In the genomic region with DNA sequence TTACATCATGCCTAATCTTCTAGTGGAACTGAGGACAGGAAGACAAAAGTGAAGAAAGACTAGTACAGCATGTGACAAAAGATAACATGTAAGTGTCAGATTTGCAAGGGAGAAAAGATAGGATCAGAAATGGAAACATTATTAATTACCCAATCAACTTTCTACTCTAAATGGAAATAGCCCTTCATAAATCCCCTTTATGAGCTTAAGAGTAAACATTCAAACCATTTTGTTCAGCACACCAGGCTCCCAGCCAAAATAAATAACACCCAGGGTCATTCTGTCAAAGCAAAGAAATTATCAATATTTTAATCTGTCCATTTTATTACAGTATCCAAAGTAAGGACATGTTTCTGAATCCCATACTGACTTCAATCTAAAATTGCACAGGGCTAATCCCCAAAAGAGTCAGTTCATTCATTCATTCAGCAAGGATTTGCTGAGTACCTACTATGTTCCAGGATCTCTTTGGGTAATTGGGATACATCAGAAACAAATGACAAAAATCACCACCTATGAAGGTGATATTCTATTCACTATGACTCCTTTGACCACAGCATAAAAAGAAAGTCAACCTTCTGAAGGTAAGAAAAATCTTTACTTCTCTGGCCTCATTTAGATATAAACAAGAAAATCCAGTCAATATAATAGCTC, we compare ENCODE assay signal across 1 cellular context.
A peak's percentile ranks its signal among the peaks of the same experiment; 100 is the strongest.
TF ChIP-seq lines count a peak whose summit lies in the region.

No MANE protein-coding gene starts in this region.

TF ChIP-seq in HEK293, 187 proteins besides CTCF, POLR2A, EP300 and RAD21 (continued from another document and continues in another):
- no peak for TF ChIP-seq ZNF610 (tag by site-specific recombination; IDR thresholded peaks at IDR 0.05; ENCODE audit: borderline replicate concordance)
- TF ChIP-seq ZNF776 (tag by site-specific recombination; IDR thresholded peaks at IDR 0.05; ENCODE audit: borderline replicate concordance), result no peak
- TF ChIP-seq ZNF426 (tag by site-specific recombination; IDR thresholded peaks at IDR 0.05), result no peak
- TF ChIP-seq ZNF624 (tag by site-specific recombination; IDR thresholded peaks at IDR 0.05), result no peak
- TF ChIP-seq ZNF138 (tag by site-specific recombination; IDR thresholded peaks at IDR 0.05; ENCODE audit: borderline replicate concordance), result no peak
- no peak for TF ChIP-seq ZNF791 (tag by site-specific recombination; IDR thresholded peaks at IDR 0.05)
- no peak for TF ChIP-seq ZNF341 (tag by site-specific recombination; IDR thresholded peaks at IDR 0.05; ENCODE audit: low read depth)
- no peak for TF ChIP-seq ZNF335 (tag by site-specific recombination; conservative IDR thresholded peaks at IDR 0.05)
- peak; percentile 89; the same call in 1 of the 2 replicates for TF ChIP-seq ZNF24 (tag by site-specific recombination; IDR thresholded peaks at IDR 0.05)
- TF ChIP-seq ZBTB17 (tag by site-specific recombination; IDR thresholded peaks at IDR 0.05), result peak; percentile 74; the same call in 1 of the 2 replicates
- TF ChIP-seq ZNF830 (tag by site-specific recombination; IDR thresholded peaks at IDR 0.05; ENCODE audit: low read depth), result no peak
- TF ChIP-seq, protein P1, sequence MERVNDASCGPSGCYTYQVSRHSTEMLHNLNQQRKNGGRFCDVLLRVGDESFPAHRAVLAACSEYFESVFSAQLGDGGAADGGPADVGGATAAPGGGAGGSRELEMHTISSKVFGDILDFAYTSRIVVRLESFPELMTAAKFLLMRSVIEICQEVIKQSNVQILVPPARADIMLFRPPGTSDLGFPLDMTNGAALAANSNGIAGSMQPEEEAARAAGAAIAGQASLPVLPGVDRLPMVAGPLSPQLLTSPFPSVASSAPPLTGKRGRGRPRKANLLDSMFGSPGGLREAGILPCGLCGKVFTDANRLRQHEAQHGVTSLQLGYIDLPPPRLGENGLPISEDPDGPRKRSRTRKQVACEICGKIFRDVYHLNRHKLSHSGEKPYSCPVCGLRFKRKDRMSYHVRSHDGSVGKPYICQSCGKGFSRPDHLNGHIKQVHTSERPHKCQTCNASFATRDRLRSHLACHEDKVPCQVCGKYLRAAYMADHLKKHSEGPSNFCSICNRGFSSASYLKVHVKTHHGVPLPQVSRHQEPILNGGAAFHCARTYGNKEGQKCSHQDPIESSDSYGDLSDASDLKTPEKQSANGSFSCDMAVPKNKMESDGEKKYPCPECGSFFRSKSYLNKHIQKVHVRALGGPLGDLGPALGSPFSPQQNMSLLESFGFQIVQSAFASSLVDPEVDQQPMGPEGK (tag by site-specific recombination; IDR thresholded peaks at IDR 0.05), result peak; percentile 19; the same call in 1 of the 2 replicates
- TF ChIP-seq, protein P2, sequence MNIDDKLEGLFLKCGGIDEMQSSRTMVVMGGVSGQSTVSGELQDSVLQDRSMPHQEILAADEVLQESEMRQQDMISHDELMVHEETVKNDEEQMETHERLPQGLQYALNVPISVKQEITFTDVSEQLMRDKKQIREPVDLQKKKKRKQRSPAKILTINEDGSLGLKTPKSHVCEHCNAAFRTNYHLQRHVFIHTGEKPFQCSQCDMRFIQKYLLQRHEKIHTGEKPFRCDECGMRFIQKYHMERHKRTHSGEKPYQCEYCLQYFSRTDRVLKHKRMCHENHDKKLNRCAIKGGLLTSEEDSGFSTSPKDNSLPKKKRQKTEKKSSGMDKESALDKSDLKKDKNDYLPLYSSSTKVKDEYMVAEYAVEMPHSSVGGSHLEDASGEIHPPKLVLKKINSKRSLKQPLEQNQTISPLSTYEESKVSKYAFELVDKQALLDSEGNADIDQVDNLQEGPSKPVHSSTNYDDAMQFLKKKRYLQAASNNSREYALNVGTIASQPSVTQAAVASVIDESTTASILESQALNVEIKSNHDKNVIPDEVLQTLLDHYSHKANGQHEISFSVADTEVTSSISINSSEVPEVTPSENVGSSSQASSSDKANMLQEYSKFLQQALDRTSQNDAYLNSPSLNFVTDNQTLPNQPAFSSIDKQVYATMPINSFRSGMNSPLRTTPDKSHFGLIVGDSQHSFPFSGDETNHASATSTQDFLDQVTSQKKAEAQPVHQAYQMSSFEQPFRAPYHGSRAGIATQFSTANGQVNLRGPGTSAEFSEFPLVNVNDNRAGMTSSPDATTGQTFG (tag by site-specific recombination; IDR thresholded peaks at IDR 0.05; ENCODE audit: borderline replicate concordance), result no peak
- TF ChIP-seq KLF8 (tag by site-specific recombination; IDR thresholded peaks at IDR 0.05), result no peak
- TF ChIP-seq, protein P3, sequence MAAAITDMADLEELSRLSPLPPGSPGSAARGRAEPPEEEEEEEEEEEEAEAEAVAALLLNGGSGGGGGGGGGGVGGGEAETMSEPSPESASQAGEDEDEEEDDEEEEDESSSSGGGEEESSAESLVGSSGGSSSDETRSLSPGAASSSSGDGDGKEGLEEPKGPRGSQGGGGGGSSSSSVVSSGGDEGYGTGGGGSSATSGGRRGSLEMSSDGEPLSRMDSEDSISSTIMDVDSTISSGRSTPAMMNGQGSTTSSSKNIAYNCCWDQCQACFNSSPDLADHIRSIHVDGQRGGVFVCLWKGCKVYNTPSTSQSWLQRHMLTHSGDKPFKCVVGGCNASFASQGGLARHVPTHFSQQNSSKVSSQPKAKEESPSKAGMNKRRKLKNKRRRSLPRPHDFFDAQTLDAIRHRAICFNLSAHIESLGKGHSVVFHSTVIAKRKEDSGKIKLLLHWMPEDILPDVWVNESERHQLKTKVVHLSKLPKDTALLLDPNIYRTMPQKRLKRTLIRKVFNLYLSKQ (tag by site-specific recombination; IDR thresholded peaks at IDR 0.05; ENCODE audit: borderline replicate concordance), result no peak
- TF ChIP-seq BCL11A (tag by site-specific recombination; IDR thresholded peaks at IDR 0.05; ENCODE audit: low read depth), result peak; percentile 32; the same call in 1 of the 2 replicates
- no peak for TF ChIP-seq ZNF521 (tag by site-specific recombination; IDR thresholded peaks at IDR 0.05)
- no peak for TF ChIP-seq ZNF37A (tag by site-specific recombination; IDR thresholded peaks at IDR 0.05)
- peak; percentile 75 for TF ChIP-seq WT1 (tag by site-specific recombination; IDR thresholded peaks at IDR 0.05)
- no peak for TF ChIP-seq TRIM28 (IDR thresholded peaks at IDR 0.05; ENCODE audit: borderline replicate concordance, low read length)
- TF ChIP-seq, protein P4, sequence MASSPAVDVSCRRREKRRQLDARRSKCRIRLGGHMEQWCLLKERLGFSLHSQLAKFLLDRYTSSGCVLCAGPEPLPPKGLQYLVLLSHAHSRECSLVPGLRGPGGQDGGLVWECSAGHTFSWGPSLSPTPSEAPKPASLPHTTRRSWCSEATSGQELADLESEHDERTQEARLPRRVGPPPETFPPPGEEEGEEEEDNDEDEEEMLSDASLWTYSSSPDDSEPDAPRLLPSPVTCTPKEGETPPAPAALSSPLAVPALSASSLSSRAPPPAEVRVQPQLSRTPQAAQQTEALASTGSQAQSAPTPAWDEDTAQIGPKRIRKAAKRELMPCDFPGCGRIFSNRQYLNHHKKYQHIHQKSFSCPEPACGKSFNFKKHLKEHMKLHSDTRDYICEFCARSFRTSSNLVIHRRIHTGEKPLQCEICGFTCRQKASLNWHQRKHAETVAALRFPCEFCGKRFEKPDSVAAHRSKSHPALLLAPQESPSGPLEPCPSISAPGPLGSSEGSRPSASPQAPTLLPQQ (tag by site-specific recombination; IDR thresholded peaks at IDR 0.05), result no peak
- no peak for TF ChIP-seq ZNF747 (tag by site-specific recombination; IDR thresholded peaks at IDR 0.05)
- TF ChIP-seq ZNF596 (tag by site-specific recombination; IDR thresholded peaks at IDR 0.05), result 0 out of 2 replicates have a peak, but pooled peaks have one; percentile 37
- peak; percentile 65 for TF ChIP-seq KLF10 (tag by site-specific recombination; IDR thresholded peaks at IDR 0.05)
- no peak for TF ChIP-seq ZNF202 (tag by site-specific recombination; IDR thresholded peaks at IDR 0.05; ENCODE audit: borderline replicate concordance)
- TF ChIP-seq FEZF1 (tag by site-specific recombination; IDR thresholded peaks at IDR 0.05), result peak; percentile 89
- TF ChIP-seq, protein P5, sequence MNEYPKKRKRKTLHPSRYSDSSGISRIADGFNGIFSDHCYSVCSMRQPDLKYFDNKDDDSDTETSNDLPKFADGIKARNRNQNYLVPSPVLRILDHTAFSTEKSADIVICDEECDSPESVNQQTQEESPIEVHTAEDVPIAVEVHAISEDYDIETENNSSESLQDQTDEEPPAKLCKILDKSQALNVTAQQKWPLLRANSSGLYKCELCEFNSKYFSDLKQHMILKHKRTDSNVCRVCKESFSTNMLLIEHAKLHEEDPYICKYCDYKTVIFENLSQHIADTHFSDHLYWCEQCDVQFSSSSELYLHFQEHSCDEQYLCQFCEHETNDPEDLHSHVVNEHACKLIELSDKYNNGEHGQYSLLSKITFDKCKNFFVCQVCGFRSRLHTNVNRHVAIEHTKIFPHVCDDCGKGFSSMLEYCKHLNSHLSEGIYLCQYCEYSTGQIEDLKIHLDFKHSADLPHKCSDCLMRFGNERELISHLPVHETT (tag by site-specific recombination; IDR thresholded peaks at IDR 0.05), result no peak
- no peak for TF ChIP-seq KLF9 (tag by site-specific recombination; IDR thresholded peaks at IDR 0.05; ENCODE audit: low read depth)
- TF ChIP-seq, protein P6, sequence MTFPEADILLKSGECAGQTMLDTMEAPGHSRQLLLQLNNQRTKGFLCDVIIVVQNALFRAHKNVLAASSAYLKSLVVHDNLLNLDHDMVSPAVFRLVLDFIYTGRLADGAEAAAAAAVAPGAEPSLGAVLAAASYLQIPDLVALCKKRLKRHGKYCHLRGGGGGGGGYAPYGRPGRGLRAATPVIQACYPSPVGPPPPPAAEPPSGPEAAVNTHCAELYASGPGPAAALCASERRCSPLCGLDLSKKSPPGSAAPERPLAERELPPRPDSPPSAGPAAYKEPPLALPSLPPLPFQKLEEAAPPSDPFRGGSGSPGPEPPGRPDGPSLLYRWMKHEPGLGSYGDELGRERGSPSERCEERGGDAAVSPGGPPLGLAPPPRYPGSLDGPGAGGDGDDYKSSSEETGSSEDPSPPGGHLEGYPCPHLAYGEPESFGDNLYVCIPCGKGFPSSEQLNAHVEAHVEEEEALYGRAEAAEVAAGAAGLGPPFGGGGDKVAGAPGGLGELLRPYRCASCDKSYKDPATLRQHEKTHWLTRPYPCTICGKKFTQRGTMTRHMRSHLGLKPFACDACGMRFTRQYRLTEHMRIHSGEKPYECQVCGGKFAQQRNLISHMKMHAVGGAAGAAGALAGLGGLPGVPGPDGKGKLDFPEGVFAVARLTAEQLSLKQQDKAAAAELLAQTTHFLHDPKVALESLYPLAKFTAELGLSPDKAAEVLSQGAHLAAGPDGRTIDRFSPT (tag by site-specific recombination; IDR thresholded peaks at IDR 0.05), result 0 out of 2 replicates have a peak, but pooled peaks have one; percentile 45
- peak; percentile 29; the same call in 1 of the 2 replicates for TF ChIP-seq OVOL3 (tag by site-specific recombination; IDR thresholded peaks at IDR 0.05)
- TF ChIP-seq ZNF654 (tag by site-specific recombination; IDR thresholded peaks at IDR 0.05; ENCODE audit: low read depth), result no peak
- TF ChIP-seq GLIS1 (tag by site-specific recombination; IDR thresholded peaks at IDR 0.05), result peak; percentile 51; the same call in 1 of the 2 replicates
- TF ChIP-seq ZNF133 (tag by site-specific recombination; IDR thresholded peaks at IDR 0.05), result no peak
- TF ChIP-seq ZNF19 (tag by site-specific recombination; IDR thresholded peaks at IDR 0.05; ENCODE audit: low read depth), result no peak
- TF ChIP-seq TCF7L2 (IDR thresholded peaks at IDR 0.05; ENCODE audit: borderline replicate concordance, low read depth, low read length), result peak; percentile 71; the same call in 1 of the 2 replicates
- TF ChIP-seq ZEB2 (tag by site-specific recombination; IDR thresholded peaks at IDR 0.05), result peak; percentile 87
- TF ChIP-seq ZNF677 (tag by site-specific recombination; IDR thresholded peaks at IDR 0.05), result no peak
- TF ChIP-seq YY1 (tag by site-specific recombination; IDR thresholded peaks at IDR 0.05), result no peak
- TF ChIP-seq, protein P7, sequence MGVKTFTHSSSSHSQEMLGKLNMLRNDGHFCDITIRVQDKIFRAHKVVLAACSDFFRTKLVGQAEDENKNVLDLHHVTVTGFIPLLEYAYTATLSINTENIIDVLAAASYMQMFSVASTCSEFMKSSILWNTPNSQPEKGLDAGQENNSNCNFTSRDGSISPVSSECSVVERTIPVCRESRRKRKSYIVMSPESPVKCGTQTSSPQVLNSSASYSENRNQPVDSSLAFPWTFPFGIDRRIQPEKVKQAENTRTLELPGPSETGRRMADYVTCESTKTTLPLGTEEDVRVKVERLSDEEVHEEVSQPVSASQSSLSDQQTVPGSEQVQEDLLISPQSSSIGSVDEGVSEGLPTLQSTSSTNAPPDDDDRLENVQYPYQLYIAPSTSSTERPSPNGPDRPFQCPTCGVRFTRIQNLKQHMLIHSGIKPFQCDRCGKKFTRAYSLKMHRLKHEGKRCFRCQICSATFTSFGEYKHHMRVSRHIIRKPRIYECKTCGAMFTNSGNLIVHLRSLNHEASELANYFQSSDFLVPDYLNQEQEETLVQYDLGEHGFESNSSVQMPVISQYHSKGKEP (tag by site-specific recombination; IDR thresholded peaks at IDR 0.05), result peak; percentile 83
- peak; percentile 93 for TF ChIP-seq MZF1 (tag by site-specific recombination; IDR thresholded peaks at IDR 0.05; ENCODE audit: borderline replicate concordance)
- TF ChIP-seq, protein P8, sequence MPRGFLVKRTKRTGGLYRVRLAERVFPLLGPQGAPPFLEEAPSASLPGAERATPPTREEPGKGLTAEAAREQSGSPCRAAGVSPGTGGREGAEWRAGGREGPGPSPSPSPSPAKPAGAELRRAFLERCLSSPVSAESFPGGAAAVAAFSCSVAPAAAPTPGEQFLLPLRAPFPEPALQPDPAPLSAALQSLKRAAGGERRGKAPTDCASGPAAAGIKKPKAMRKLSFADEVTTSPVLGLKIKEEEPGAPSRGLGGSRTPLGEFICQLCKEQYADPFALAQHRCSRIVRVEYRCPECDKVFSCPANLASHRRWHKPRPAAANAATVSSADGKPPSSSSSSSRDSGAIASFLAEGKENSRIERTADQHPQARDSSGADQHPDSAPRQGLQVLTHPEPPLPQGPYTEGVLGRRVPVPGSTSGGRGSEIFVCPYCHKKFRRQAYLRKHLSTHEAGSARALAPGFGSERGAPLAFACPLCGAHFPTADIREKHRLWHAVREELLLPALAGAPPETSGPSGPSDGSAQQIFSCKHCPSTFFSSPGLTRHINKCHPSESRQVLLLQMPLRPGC (tag by site-specific recombination; IDR thresholded peaks at IDR 0.05), result no peak
- TF ChIP-seq, protein P9, sequence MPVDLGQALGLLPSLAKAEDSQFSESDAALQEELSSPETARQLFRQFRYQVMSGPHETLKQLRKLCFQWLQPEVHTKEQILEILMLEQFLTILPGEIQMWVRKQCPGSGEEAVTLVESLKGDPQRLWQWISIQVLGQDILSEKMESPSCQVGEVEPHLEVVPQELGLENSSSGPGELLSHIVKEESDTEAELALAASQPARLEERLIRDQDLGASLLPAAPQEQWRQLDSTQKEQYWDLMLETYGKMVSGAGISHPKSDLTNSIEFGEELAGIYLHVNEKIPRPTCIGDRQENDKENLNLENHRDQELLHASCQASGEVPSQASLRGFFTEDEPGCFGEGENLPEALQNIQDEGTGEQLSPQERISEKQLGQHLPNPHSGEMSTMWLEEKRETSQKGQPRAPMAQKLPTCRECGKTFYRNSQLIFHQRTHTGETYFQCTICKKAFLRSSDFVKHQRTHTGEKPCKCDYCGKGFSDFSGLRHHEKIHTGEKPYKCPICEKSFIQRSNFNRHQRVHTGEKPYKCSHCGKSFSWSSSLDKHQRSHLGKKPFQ (tag by site-specific recombination; IDR thresholded peaks at IDR 0.05), result peak; percentile 68
- no peak for TF ChIP-seq ZNF274 (IDR thresholded peaks at IDR 0.05; ENCODE audit: low read length)
- TF ChIP-seq ZNF274 (tag by site-specific recombination; IDR thresholded peaks at IDR 0.05; ENCODE audit: borderline replicate concordance), result no peak
- TF ChIP-seq ZNF549 (tag by site-specific recombination; IDR thresholded peaks at IDR 0.05), result no peak
- no peak for TF ChIP-seq ZNF184 (tag by site-specific recombination; IDR thresholded peaks at IDR 0.05)
- TF ChIP-seq ZNF121 (tag by site-specific recombination; IDR thresholded peaks at IDR 0.05), result no peak
- TF ChIP-seq ZNF544 (tag by site-specific recombination; IDR thresholded peaks at IDR 0.05), result no peak
